16 cellular contexts compared by ENCODE assay signal in genomic region chr1:115313173-115313572, GRCh38. TPM values are rescaled to one million over a fixed set of nuclear protein-coding genes. Genes with fewer than 3 reads are reported as not detected.
DNase-seq lines count a peak whose midpoint lies in the region; ATAC-seq and TF ChIP-seq lines count a peak whose summit lies in the region.
"Had no signal": no experiment of that assay in that cellular context is flagged by ENCODE, and none has a peak within 500 bp of the region (broad histone marks: within the 10 kb centered on the region; RNA-seq: fewer than 3 reads in every experiment).

No MANE protein-coding gene starts in this region.

- peak; percentile 25 for DNase-seq in NCI-H1092 treated with DMSO at 0.1 percent for 48 hours (lab: John Stamatoyannopoulos, UW)
- DNase-seq in NCI-H1092 (lab: John Stamatoyannopoulos, UW), result no peak
- DNase-seq in NCI-H2171 (lab: John Stamatoyannopoulos, UW), result peak; percentile 62
- no peak for DNase-seq in tibial artery
- no peak for DNase-seq in glomerular visceral epithelial cell (ENCODE audit: extremely low spot score)
- DNase-seq in NCI-H2029 treated with DMSO at 0.1 percent for 48 hours (lab: John Stamatoyannopoulos, UW), result no peak
- DNase-seq in mesendoderm, result no peak
- DNase-seq: CD8-positive, alpha-beta memory T cell; EL; NCI-H146; SJCRH30 had no signal

- TF ChIP-seq CTCF in gastroesophageal sphincter (IDR thresholded peaks at IDR 0.05), result no peak
- TF ChIP-seq CTCF in tibial artery (IDR thresholded peaks at IDR 0.05), result no peak

- H3K27ac ChIP-seq in gastroesophageal sphincter (peak overlapping the region in 2 of 4 donors; percentile 28 to 46), tibial artery (peak overlapping the region; percentile 18 to 61), mesendoderm (ENCODE audit: low read depth, low read length) (no peak overlapping the region)
- H3K27ac ChIP-seq: 22Rv1, BLaER1, HL-60, SJCRH30 had no signal

- no peak overlapping the region for H4K5ac ChIP-seq in mesendoderm (ENCODE audit: low read length)

- H3K4me3 ChIP-seq in gastroesophageal sphincter (no peak overlapping the region), tibial artery (no peak overlapping the region), mesendoderm (ENCODE audit: low read length) (no peak overlapping the region)
- H3K4me3 ChIP-seq: BLaER1, SJCRH30 had no signal

- intact Hi-C loops in tibial artery (cut with DNase I; ENCODE audit: low total_unique reads), result no loop called here

- H2AK5ac ChIP-seq in mesendoderm (ENCODE audit: low read length), result no peak overlapping the region

- TF ChIP-seq POLR2A in gastroesophageal sphincter (IDR thresholded peaks at IDR 0.05), result no peak

- ATAC-seq in gastroesophageal sphincter, result peak; percentile 47
- ATAC-seq: HCT116 had no signal

- H2BK120ac ChIP-seq in mesendoderm (ENCODE audit: low read depth, low read length), result no peak overlapping the region

- H3K79me1 ChIP-seq in mesendoderm (ENCODE audit: low read length), result no peaks in the 10 kb centered on the region

- 63% methylated on average over 1 of the region's 1 CpG; no CpG with 5 or more reads in 1 of the 2 donors for WGBS in gastroesophageal sphincter (ENCODE audit: low coverage in 1 of 2), 2 donors
- no CpG with 5 or more reads among the region's 1 CpG for WGBS in mesendoderm (ENCODE audit: extremely low coverage, insufficient coverage, low lambda C conversion rate)

- no peaks in the 10 kb centered on the region for H3K79me2 ChIP-seq in mesendoderm (ENCODE audit: control insufficient read depth, insufficient read depth, low read length)

- H3K36me3 ChIP-seq in gastroesophageal sphincter (no peaks in the 10 kb centered on the region), tibial artery (no peaks in the 10 kb centered on the region), mesendoderm (ENCODE audit: control insufficient read depth, insufficient read depth, low read length) (no peaks in the 10 kb centered on the region)
- H3K36me3 ChIP-seq: BLaER1, SJCRH30 had no signal

- no peak overlapping the region for H2BK15ac ChIP-seq in mesendoderm (replicated peaks; ENCODE audit: low read depth)

- H4K8ac ChIP-seq in mesendoderm (ENCODE audit: low read depth, low read length), result no peak overlapping the region

- H3K9me3 ChIP-seq in gastroesophageal sphincter (no peaks in the 10 kb centered on the region), tibial artery (no peaks in the 10 kb centered on the region)
- H3K9me3 ChIP-seq: BLaER1 had no signal

- no peak overlapping the region for H3K4ac ChIP-seq in mesendoderm (ENCODE audit: low read depth, low read length)

- H3K4me1 ChIP-seq in gastroesophageal sphincter, result peaks cover 0 to 22% (median 4%) of the 10 kb centered on the region in 3 donors
- H3K4me1 ChIP-seq in tibial artery, result peaks cover 0 to 31% (median 25%) of the 10 kb centered on the region in 4 donors
- H3K4me1 ChIP-seq in mesendoderm (ENCODE audit: control insufficient read depth, low read depth, low read length), result no peaks in the 10 kb centered on the region
- H3K4me1 ChIP-seq: SJCRH30 had no signal

- no peak for TF ChIP-seq EP300 in gastroesophageal sphincter (IDR thresholded peaks at IDR 0.05)

- no peak overlapping the region for H3K18ac ChIP-seq in mesendoderm (ENCODE audit: low read length)

- H3K23ac ChIP-seq in mesendoderm (ENCODE audit: low read length), result no peak overlapping the region

- H3K27me3 ChIP-seq in gastroesophageal sphincter (no peaks in the 10 kb centered on the region), tibial artery (no peaks in the 10 kb centered on the region), mesendoderm (ENCODE audit: insufficient read depth, low read length, poor library complexity) (no peaks in the 10 kb centered on the region)
- H3K27me3 ChIP-seq: BLaER1, SJCRH30 had no signal

- no peak overlapping the region for H3K4me2 ChIP-seq in mesendoderm (ENCODE audit: low read length)
- H3K4me2 ChIP-seq: BLaER1 had no signal

- H2BK5ac ChIP-seq in mesendoderm (ENCODE audit: low read length), result no peak overlapping the region

- H3K9ac ChIP-seq in mesendoderm (ENCODE audit: low read length), result no peak overlapping the region
- H3K9ac ChIP-seq: BLaER1 had no signal

- no peak overlapping the region for H3K56ac ChIP-seq in mesendoderm (ENCODE audit: low read length)

RNA-seq across cellular contexts. Expression of gene NGF, which starts 24.9 kb away (rescaled TPM):
- 1 to 10 TPM in 2 of 4 donors, under 1 TPM in 2; 0.74 to 3.4 (median 2.1) TPM for total RNA-seq in gastroesophageal sphincter
- polyA plus RNA-seq in mesendoderm (2013, experiment 1 of 2), result 0.45 TPM
- polyA plus RNA-seq in mesendoderm (2013, experiment 2 of 2), result 0.41 TPM
- total RNA-seq: CD8-positive, alpha-beta memory T cell had no signal
- polyA plus RNA-seq: CD8-positive, alpha-beta memory T cell had no signal

Comparison
In these comparisons a context has a peak if more than half of its experiments do, and no peak if none do; other contexts are left out.
1. DNase-seq: peak in NCI-H1092 treated with DMSO at 0.1 percent for 48 hours (single experiment) and NCI-H2171 (single experiment); none in NCI-H1092 (single experiment), tibial artery (0 of 2), glomerular visceral epithelial cell (single experiment), NCI-H2029 treated with DMSO at 0.1 percent for 48 hours (single experiment) and mesendoderm (single experiment).